ENCODE assay signal across 1 cellular context in genomic region chr12:13817131-13817530, GRCh38.
TF ChIP-seq lines count a peak whose summit lies in the region.

No MANE protein-coding gene starts in this region.

TF ChIP-seq in HepG2, 621 proteins besides CTCF, POLR2A, EP300 and RAD21 (continued from another document):
- TF ChIP-seq RERE (CRISPR knock-in tag; IDR thresholded peaks at IDR 0.05; ENCODE audit: low read depth), result no peak
- no peak for TF ChIP-seq CBFB (CRISPR knock-in tag; IDR thresholded peaks at IDR 0.05)
- no peak for TF ChIP-seq ZC3H4 (CRISPR knock-in tag; IDR thresholded peaks at IDR 0.05; ENCODE audit: borderline replicate concordance)
- no peak for TF ChIP-seq ZNF703 (CRISPR knock-in tag; IDR thresholded peaks at IDR 0.05; ENCODE audit: borderline replicate concordance)
- no peak for TF ChIP-seq FOSL1 (CRISPR knock-in tag; IDR thresholded peaks at IDR 0.05; ENCODE audit: borderline replicate concordance)
- TF ChIP-seq ZSCAN9 (CRISPR knock-in tag; IDR thresholded peaks at IDR 0.05; ENCODE audit: borderline replicate concordance), result no peak
- TF ChIP-seq RBM39 (IDR thresholded peaks at IDR 0.05; ENCODE audit: low read depth, low read length, poor library complexity, severe bottlenecking), result no peak
- TF ChIP-seq MBNL3 (CRISPR knock-in tag; conservative IDR thresholded peaks at IDR 0.05), result no peak
